8 cellular contexts compared by ENCODE assay signal in the genomic region with DNA sequence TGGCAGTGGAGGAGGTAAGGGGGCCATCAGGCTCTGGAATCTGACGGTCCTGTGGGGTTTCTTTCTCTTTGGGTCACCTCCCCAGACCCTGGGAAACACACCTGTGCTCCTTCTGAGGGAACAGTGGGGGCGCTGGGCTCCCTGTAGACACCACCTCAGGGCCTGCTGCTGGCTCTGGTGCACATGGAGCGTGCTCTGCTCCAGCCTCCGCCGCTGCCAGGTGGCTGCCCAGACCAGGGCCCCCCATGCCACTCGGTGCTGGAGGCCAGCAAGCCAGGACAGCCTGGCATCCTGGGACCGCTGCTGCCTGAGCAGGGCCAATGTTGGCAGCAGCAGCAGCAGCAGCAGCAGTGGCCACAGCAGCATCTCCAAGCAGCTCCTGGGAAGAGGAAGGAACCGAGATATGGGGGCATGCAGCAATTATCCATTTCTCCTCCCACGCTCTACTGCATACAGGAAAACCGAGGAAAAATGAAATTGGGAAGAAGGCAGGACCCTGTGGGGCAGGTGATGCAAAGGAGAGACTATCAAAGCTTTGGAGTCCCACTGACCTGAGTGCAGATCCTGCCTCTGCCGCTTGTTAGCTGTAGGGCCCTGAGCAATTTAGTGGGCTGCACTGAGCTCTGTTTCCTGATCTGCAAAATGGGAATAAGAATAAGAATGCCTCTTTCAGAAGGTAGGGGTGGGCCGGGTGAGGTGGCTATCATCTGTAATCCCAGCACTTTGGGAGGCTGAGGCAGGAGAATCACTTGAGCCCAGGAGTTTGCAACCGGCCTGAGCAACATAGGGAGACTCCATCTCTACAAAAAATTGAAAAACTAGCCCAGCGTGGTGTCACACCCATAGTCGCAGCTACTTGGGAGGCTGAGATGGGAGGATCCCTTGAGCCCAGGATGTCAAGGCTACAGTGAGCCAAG. TPM values are rescaled to one million over a fixed set of nuclear protein-coding genes. Genes with fewer than 3 reads are reported as not detected.
DNase-seq lines count a peak whose midpoint lies in the region; ATAC-seq lines count a peak whose summit lies in the region.

No MANE protein-coding gene starts in this region.

- H3K9ac ChIP-seq in GM23248, result peak overlapping the region; percentile 79

- no peaks in the 10 kb centered on the region for H3K27me3 ChIP-seq in GM23248 (replicated peaks; ENCODE audit: insufficient read depth)

- no peaks in the 10 kb centered on the region for H3K9me2 ChIP-seq in GM23248 (ENCODE audit: insufficient read depth)

- in situ Hi-C loops in GM23248 (cut with MboI), result no loop called here

- peak overlapping the region; percentile 91 for H3K4me3 ChIP-seq in GM23248

- H3K36me3 Mint-ChIP-seq in activated CD4-positive, alpha-beta memory T cell treated with anti-CD3 and anti-CD28 coated beads for 36 hours, result no peaks in the 10 kb centered on the region

- H3K4me1 Mint-ChIP-seq in activated CD4-positive, alpha-beta memory T cell treated with anti-CD3 and anti-CD28 coated beads for 36 hours (ENCODE audit: low read depth), result peaks cover 18% of the 10 kb centered on the region

- no peaks in the 10 kb centered on the region for H3F3A ChIP-seq in GM23248 (ENCODE audit: insufficient read depth)

- H3K4me3 Mint-ChIP-seq in activated CD4-positive, alpha-beta memory T cell treated with anti-CD3 and anti-CD28 coated beads for 36 hours, result peak overlapping the region; percentile 81

- peak overlapping the region; percentile 96 for H2AFZ ChIP-seq in GM23248

- no peaks in the 10 kb centered on the region for H3K36me3 ChIP-seq in GM23248 (ENCODE audit: low read depth)

- H3K4me2 ChIP-seq in GM23248 (ENCODE audit: unreplicated experiment), result peak overlapping the region; percentile 88

- H3K79me2 ChIP-seq in GM23248 (ENCODE audit: insufficient read depth), result no peaks in the 10 kb centered on the region

- no peaks in the 10 kb centered on the region for H3K4me1 ChIP-seq in GM23248 (ENCODE audit: insufficient read depth)

- intact Hi-C loops in activated CD4-positive, alpha-beta memory T cell treated with anti-CD3 and anti-CD28 coated beads for 36 hours (cut with micrococcal nuclease), result loop anchor here (1.0 kb wide), 1 partner anchor 9 kb away; no protein-coding TSS in a partner anchor
- intact Hi-C loops in left ventricle myocardium superior (cut with micrococcal nuclease), result no loop called here

- no peaks in the 10 kb centered on the region for H4K20me1 ChIP-seq in GM23248 (ENCODE audit: insufficient read depth)

- ATAC-seq in left ventricle myocardium superior, result peak; percentile 34
- ATAC-seq in stimulated activated naive CD8-positive, alpha-beta T cell treated with anti-CD3 and anti-CD28 coated beads, Interleukin-15, Interleukin-2, amounts not matched to agents 100 U/mL and 50 U/mL, for 24 hours, result peak; percentile 6
- ATAC-seq in GM18519 (IDR thresholded peaks at IDR 0.05; ENCODE audit: low FRiP score, unreplicated experiment), result no peak
- no peak for ATAC-seq in HG03135 (IDR thresholded peaks at IDR 0.05; ENCODE audit: unreplicated experiment)

- H3K27ac ChIP-seq in GM23248, result no peak overlapping the region

- H3K9me3 Mint-ChIP-seq in activated CD4-positive, alpha-beta memory T cell treated with anti-CD3 and anti-CD28 coated beads for 36 hours, result no peaks in the 10 kb centered on the region

- H3K9me3 ChIP-seq in GM23248 (ENCODE audit: low read depth), result no peaks in the 10 kb centered on the region

- no peak for DNase-seq in GM23248
- DNase-seq in activated CD4-positive, alpha-beta memory T cell treated with anti-CD3 and anti-CD28 coated beads for 36 hours, result peak; percentile 19
- DNase-seq in left ventricle myocardium superior, result no peak
- DNase-seq in stimulated activated naive CD8-positive, alpha-beta T cell treated with anti-CD3 and anti-CD28 coated beads, Interleukin-15, Interleukin-2, amounts not matched to agents 100 U/mL and 50 U/mL, for 24 hours, result no peak
- no peak for DNase-seq in cerebellar cortex (ENCODE audit: low spot score)
- DNase-seq in NCI-H345 (lab: John Stamatoyannopoulos, UW), result no peak

- H3K27ac Mint-ChIP-seq in activated CD4-positive, alpha-beta memory T cell treated with anti-CD3 and anti-CD28 coated beads for 36 hours, result peak overlapping the region; percentile 68

- no peaks in the 10 kb centered on the region for H3K27me3 Mint-ChIP-seq in activated CD4-positive, alpha-beta memory T cell treated with anti-CD3 and anti-CD28 coated beads for 36 hours

- POLR2A ChIA-PET in activated CD4-positive, alpha-beta memory T cell treated with anti-CD3 and anti-CD28 coated beads for 36 hours (lab: Charles Lee), result interaction anchor here (1.0 to 2.6 kb wide), 7 partner anchors 9 to 195 kb away, joined by 3 to 9 read pairs (median 5); a partner anchor contains a TSS

- CTCF ChIA-PET in activated CD4-positive, alpha-beta memory T cell treated with anti-CD3 and anti-CD28 coated beads for 36 hours (lab: Charles Lee), result interaction anchor here (1.5 to 3.5 kb wide), 4 partner anchors 9 to 96 kb away, joined by 4 to 26 read pairs (median 11); a partner anchor contains a TSS

- 58 to 59% methylated on average over 15 of the region's 15 CpGs for WGBS in GM23248 (ENCODE audit: low coverage in 1 of 2, low lambda C conversion rate in 2 of 2, missing lambda C conversion rate in 2 of 2), 2 experiments

RNA-seq across cellular contexts. Expression of a gene that starts 0.8 kb away (rescaled TPM):
- total RNA-seq in GM23248 (2014; rRNA removed; shearing (Covaris generic)), result 25.0 and 27.6 TPM in 2 replicates
- 11.1 and 13.0 TPM in 2 replicates for polyA plus RNA-seq in GM23248 (2016; fragmentation: Nextera tagmentation; extraction: Ambion mirVana)
- total RNA-seq in activated CD4-positive, alpha-beta memory T cell treated with anti-CD3 and anti-CD28 coated beads for 36 hours, result 10 to 100 TPM; 13.1 to 13.5 TPM
- total RNA-seq in left ventricle myocardium superior, result 7.0 TPM

RNA-seq across cellular contexts. Expression of a gene that starts 8.2 kb away (rescaled TPM):
- not detected in 2 replicates for total RNA-seq in GM23248 (2014; rRNA removed; shearing (Covaris generic))
- not detected in 2 replicates for polyA plus RNA-seq in GM23248 (2016; fragmentation: Nextera tagmentation; extraction: Ambion mirVana)
- not detected for total RNA-seq in activated CD4-positive, alpha-beta memory T cell treated with anti-CD3 and anti-CD28 coated beads for 36 hours
- total RNA-seq in left ventricle myocardium superior, result not detected

RNA-seq across cellular contexts. Expression of a gene that starts 12.5 kb away (rescaled TPM):
- not detected in 2 replicates for total RNA-seq in GM23248 (2014; rRNA removed; shearing (Covaris generic))
- polyA plus RNA-seq in GM23248 (2016; fragmentation: Nextera tagmentation; extraction: Ambion mirVana), result not detected in 2 replicates
- total RNA-seq in activated CD4-positive, alpha-beta memory T cell treated with anti-CD3 and anti-CD28 coated beads for 36 hours, result under 1 TPM; 0.39 to 0.40 TPM
- total RNA-seq in left ventricle myocardium superior, result 0.15 TPM

RNA-seq across cellular contexts. Expression of a gene that starts 38.7 kb away (rescaled TPM):
- total RNA-seq in GM23248 (2014; rRNA removed; shearing (Covaris generic)), result 97.5 and 128 TPM in 2 replicates
- 123 and 124 TPM in 2 replicates for polyA plus RNA-seq in GM23248 (2016; fragmentation: Nextera tagmentation; extraction: Ambion mirVana)
- 10 to 100 TPM; 47.8 to 52.4 TPM for total RNA-seq in activated CD4-positive, alpha-beta memory T cell treated with anti-CD3 and anti-CD28 coated beads for 36 hours
- 47.1 TPM for total RNA-seq in left ventricle myocardium superior

Comparison
In these comparisons a context has a peak if more than half of its experiments do, and no peak if none do; other contexts are left out.
1. ATAC-seq: peak in left ventricle myocardium superior (single experiment) and stimulated activated naive CD8-positive, alpha-beta T cell treated with anti-CD3 and anti-CD28 coated beads, Interleukin-15, Interleukin-2, amounts not matched to agents 100 U/mL and 50 U/mL, for 24 hours (single experiment); none in GM18519 (single experiment) and HG03135 (single experiment).